ENCODE assay signal across 1 cellular context in the genomic region with DNA sequence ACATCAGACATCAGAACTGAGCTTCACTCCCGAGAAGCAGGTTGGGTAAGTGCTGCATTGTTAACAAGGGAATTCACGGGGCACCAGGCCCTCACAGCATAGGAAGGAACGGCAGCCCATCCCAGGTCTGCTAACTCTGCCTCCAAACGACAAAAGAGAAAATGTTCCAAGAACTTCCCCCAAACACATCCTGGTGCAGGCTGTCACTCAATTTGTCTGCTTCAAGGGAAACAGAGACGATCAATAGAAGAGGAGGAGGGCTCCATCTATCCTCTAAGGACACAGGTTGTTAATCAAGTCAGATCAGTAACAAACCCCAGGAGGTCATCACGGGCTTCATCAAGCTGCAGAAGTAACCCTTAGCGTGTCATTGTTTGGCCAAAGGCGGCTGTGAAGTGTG.
TF ChIP-seq lines count a peak whose summit lies in the region.

No MANE protein-coding gene starts in this region.

TF ChIP-seq in GM23338, 12 proteins besides CTCF, POLR2A, EP300 and RAD21:
- TF ChIP-seq, protein P1, sequence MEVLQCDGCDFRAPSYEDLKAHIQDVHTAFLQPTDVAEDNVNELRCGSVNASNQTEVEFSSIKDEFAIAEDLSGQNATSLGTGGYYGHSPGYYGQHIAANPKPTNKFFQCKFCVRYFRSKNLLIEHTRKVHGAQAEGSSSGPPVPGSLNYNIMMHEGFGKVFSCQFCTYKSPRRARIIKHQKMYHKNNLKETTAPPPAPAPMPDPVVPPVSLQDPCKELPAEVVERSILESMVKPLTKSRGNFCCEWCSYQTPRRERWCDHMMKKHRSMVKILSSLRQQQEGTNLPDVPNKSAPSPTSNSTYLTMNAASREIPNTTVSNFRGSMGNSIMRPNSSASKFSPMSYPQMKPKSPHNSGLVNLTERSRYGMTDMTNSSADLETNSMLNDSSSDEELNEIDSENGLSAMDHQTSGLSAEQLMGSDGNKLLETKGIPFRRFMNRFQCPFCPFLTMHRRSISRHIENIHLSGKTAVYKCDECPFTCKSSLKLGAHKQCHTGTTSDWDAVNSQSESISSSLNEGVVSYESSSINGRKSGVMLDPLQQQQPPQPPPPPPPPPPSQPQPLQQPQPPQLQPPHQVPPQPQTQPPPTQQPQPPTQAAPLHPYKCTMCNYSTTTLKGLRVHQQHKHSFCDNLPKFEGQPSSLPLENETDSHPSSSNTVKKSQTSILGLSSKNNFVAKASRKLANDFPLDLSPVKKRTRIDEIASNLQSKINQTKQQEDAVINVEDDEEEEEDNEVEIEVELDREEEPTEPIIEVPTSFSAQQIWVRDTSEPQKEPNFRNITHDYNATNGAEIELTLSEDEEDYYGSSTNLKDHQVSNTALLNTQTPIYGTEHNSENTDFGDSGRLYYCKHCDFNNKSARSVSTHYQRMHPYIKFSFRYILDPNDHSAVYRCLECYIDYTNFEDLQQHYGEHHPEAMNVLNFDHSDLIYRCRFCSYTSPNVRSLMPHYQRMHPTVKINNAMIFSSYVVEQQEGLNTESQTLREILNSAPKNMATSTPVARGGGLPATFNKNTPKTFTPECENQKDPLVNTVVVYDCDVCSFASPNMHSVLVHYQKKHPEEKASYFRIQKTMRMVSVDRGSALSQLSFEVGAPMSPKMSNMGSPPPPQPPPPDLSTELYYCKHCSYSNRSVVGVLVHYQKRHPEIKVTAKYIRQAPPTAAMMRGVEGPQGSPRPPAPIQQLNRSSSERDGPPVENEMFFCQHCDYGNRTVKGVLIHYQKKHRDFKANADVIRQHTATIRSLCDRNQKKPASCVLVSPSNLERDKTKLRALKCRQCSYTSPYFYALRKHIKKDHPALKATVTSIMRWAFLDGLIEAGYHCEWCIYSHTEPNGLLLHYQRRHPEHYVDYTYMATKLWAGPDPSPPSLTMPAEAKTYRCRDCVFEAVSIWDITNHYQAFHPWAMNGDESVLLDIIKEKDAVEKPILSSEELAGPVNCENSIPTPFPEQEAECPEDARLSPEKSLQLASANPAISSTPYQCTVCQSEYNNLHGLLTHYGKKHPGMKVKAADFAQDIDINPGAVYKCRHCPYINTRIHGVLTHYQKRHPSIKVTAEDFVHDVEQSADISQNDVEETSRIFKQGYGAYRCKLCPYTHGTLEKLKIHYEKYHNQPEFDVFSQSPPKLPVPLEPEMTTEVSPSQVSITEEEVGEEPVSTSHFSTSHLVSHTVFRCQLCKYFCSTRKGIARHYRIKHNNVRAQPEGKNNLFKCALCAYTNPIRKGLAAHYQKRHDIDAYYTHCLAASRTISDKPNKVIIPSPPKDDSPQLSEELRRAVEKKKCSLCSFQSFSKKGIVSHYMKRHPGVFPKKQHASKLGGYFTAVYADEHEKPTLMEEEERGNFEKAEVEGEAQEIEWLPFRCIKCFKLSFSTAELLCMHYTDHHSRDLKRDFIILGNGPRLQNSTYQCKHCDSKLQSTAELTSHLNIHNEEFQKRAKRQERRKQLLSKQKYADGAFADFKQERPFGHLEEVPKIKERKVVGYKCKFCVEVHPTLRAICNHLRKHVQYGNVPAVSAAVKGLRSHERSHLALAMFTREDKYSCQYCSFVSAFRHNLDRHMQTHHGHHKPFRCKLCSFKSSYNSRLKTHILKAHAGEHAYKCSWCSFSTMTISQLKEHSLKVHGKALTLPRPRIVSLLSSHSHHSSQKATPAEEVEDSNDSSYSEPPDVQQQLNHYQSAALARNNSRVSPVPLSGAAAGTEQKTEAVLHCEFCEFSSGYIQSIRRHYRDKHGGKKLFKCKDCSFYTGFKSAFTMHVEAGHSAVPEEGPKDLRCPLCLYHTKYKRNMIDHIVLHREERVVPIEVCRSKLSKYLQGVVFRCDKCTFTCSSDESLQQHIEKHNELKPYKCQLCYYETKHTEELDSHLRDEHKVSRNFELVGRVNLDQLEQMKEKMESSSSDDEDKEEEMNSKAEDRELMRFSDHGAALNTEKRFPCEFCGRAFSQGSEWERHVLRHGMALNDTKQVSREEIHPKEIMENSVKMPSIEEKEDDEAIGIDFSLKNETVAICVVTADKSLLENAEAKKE (CRISPR knock-in tag; IDR thresholded peaks at IDR 0.05): no peak
- TF ChIP-seq, protein P2, sequence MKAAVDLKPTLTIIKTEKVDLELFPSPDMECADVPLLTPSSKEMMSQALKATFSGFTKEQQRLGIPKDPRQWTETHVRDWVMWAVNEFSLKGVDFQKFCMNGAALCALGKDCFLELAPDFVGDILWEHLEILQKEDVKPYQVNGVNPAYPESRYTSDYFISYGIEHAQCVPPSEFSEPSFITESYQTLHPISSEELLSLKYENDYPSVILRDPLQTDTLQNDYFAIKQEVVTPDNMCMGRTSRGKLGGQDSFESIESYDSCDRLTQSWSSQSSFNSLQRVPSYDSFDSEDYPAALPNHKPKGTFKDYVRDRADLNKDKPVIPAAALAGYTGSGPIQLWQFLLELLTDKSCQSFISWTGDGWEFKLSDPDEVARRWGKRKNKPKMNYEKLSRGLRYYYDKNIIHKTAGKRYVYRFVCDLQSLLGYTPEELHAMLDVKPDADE (IDR thresholded peaks at IDR 0.05): no peak
- TF ChIP-seq NANOG (IDR thresholded peaks at IDR 0.05; ENCODE audit: borderline replicate concordance) (no peak), STAT1 (IDR thresholded peaks at IDR 0.05; ENCODE audit: unreplicated experiment) (no peak), CREB1 (CRISPR knock-in tag; IDR thresholded peaks at IDR 0.05; ENCODE audit: low read depth) (no peak), JUNB (IDR thresholded peaks at IDR 0.05; ENCODE audit: unreplicated experiment) (no peak), EZH2 (IDR thresholded peaks at IDR 0.05; ENCODE audit: low read depth, unreplicated experiment) (no peak), ZNF331 (CRISPR knock-in tag; IDR thresholded peaks at IDR 0.05; ENCODE audit: low read depth) (no peak), ZNF114 (CRISPR knock-in tag; IDR thresholded peaks at IDR 0.05) (no peak), EZH2phosphoT487 (IDR thresholded peaks at IDR 0.05; ENCODE audit: unreplicated experiment) (no peak), POLR2AphosphoS5 (IDR thresholded peaks at IDR 0.05; ENCODE audit: low read depth) (no peak)
- TF ChIP-seq, protein P3, sequence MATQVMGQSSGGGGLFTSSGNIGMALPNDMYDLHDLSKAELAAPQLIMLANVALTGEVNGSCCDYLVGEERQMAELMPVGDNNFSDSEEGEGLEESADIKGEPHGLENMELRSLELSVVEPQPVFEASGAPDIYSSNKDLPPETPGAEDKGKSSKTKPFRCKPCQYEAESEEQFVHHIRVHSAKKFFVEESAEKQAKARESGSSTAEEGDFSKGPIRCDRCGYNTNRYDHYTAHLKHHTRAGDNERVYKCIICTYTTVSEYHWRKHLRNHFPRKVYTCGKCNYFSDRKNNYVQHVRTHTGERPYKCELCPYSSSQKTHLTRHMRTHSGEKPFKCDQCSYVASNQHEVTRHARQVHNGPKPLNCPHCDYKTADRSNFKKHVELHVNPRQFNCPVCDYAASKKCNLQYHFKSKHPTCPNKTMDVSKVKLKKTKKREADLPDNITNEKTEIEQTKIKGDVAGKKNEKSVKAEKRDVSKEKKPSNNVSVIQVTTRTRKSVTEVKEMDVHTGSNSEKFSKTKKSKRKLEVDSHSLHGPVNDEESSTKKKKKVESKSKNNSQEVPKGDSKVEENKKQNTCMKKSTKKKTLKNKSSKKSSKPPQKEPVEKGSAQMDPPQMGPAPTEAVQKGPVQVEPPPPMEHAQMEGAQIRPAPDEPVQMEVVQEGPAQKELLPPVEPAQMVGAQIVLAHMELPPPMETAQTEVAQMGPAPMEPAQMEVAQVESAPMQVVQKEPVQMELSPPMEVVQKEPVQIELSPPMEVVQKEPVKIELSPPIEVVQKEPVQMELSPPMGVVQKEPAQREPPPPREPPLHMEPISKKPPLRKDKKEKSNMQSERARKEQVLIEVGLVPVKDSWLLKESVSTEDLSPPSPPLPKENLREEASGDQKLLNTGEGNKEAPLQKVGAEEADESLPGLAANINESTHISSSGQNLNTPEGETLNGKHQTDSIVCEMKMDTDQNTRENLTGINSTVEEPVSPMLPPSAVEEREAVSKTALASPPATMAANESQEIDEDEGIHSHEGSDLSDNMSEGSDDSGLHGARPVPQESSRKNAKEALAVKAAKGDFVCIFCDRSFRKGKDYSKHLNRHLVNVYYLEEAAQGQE (IDR thresholded peaks at IDR 0.05; ENCODE audit: unreplicated experiment): no peak
